In genomic region chr3:182240474-182240873, GRCh38 we compare ENCODE assay signal across 1 cellular context.
TF ChIP-seq lines count a peak whose summit lies in the region.

No MANE protein-coding gene starts in this region.

TF ChIP-seq in HepG2, 621 proteins besides CTCF, POLR2A, EP300 and RAD21:
- TF ChIP-seq ZNF564 (CRISPR knock-in tag; IDR thresholded peaks at IDR 0.05) (no peak), PPARG (CRISPR knock-in tag; conservative IDR thresholded peaks at IDR 0.05) (peak; percentile 48; the same call in 1 of the 2 replicates), FOXA3 (CRISPR knock-in tag; IDR thresholded peaks at IDR 0.05) (0 out of 2 replicates have a peak, but pooled peaks have one; percentile 12)
TF ChIP-seq in HepG2: peak in this region for 2.
